8 cellular contexts compared by ENCODE assay signal in the genomic region with DNA sequence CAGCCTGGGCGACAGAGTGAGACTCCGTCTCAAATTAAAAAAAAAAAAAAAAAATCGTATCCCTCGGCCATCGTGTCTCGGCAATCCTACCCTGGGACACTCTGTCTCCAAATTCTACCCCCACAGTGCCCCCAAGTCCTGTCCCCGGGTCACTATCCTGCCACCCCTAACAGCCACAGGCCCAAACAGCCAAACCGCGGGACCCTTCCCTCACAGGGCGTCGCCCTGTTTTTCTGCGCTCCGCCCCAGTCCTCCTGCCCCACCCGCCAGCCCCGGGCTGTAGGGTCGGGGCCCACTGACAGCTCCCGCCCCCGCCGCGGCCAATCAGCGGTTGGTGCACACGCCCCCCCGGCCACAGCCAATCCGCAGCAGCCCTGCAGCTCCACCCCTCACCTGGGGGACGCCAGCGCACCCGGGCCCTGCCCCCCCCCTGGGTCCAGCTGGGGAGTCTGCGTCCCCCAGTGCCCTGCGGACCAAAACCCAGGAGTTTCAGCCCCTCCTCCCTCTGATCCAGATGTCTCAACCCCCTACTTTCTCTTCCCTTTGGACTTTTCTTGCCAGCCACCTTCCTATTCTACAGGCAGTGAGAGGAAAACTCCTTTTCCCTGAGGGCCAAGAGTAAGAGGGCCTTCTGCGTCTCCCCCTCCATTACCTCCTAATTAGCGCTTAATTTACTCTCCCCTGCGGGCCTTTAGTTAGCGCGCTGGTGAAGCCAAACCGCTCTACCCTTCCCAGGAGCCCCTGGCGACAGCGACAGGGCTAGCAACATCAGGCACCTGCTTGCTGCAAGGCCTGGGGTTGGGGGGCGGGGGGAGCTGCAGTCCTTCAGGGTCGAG. TPM values are rescaled to one million over a fixed set of nuclear protein-coding genes. Genes with fewer than 3 reads are reported as not detected.
DNase-seq lines count a peak whose midpoint lies in the region; ATAC-seq and TF ChIP-seq lines count a peak whose summit lies in the region.

No MANE protein-coding gene starts in this region.

- TF ChIP-seq CTCF in GM13977 (IDR thresholded peaks at IDR 0.05; ENCODE audit: extremely low read depth, insufficient read depth, missing control alignments) (no peak), OCI-LY7 (conservative IDR thresholded peaks at IDR 0.05; ENCODE audit: low read length) (no peak)

- H3K27ac Mint-ChIP-seq in natural killer cell treated with Interleukin-12 subunit alpha and Interleukin-12 subunit beta and Interleukin-15 and Interleukin-18, amount 100 ng/mL, for 72 hours: no peak overlapping the region

- peaks cover 24 to 28% of the 10 kb centered on the region in 2 donors for H3K4me1 Mint-ChIP-seq in natural killer cell treated with Interleukin-12 subunit alpha and Interleukin-12 subunit beta and Interleukin-15 and Interleukin-18, amount 100 ng/mL, for 72 hours (ENCODE audit: low read depth in 2 of 2)

- H2AFZ ChIP-seq in OCI-LY7 (ENCODE audit: low read length): peak overlapping the region; percentile 69; the same call in 1 of the 2 replicates

- H3K4me3 Mint-ChIP-seq in natural killer cell treated with Interleukin-12 subunit alpha and Interleukin-12 subunit beta and Interleukin-15 and Interleukin-18, amount 100 ng/mL, for 72 hours: peak overlapping the region; percentile 68

- H3K9me2 ChIP-seq in OCI-LY7 (ENCODE audit: insufficient read depth, low read length): no peaks in the 10 kb centered on the region

- no peaks in the 10 kb centered on the region for H3K9me3 ChIP-seq in OCI-LY7 (ENCODE audit: low read length)

- no peaks in the 10 kb centered on the region for H3K27me3 Mint-ChIP-seq in natural killer cell treated with Interleukin-12 subunit alpha and Interleukin-12 subunit beta and Interleukin-15 and Interleukin-18, amount 100 ng/mL, for 72 hours

- H4K20me1 ChIP-seq in OCI-LY7 (ENCODE audit: insufficient read depth, low read length): no peaks in the 10 kb centered on the region

- H3K4me3 ChIP-seq in OCI-LY7 (ENCODE audit: low read depth, low read length, poor library complexity, severe bottlenecking): peak overlapping the region; percentile 91

- H3K36me3 Mint-ChIP-seq in natural killer cell treated with Interleukin-12 subunit alpha and Interleukin-12 subunit beta and Interleukin-15 and Interleukin-18, amount 100 ng/mL, for 72 hours: no peaks in the 10 kb centered on the region

- intact Hi-C loops in OCI-LY7 (cut with micrococcal nuclease; ENCODE audit: unreplicated experiment): no loop called here

- CTCF ChIA-PET in OCI-LY7 (lab: Charles Lee; ENCODE audit: unreplicated experiment): interaction anchor here (0.6 to 1.1 kb wide), 3 partner anchors 17 to 73 kb away, joined by 3 to 7 read pairs (median 4); no protein-coding TSS in a partner anchor

- H3K4me2 ChIP-seq in OCI-LY7 (ENCODE audit: low read length): peak overlapping the region; percentile 77

- ATAC-seq in natural killer cell treated with Interleukin-12 subunit alpha and Interleukin-12 subunit beta and Interleukin-15 and Interleukin-18, amount 100 ng/mL, for 72 hours: peak; percentile 64 to 79
- no peak for ATAC-seq in HG02840 (IDR thresholded peaks at IDR 0.05; ENCODE audit: low FRiP score, unreplicated experiment)

- POLR2A ChIA-PET in OCI-LY7 (lab: Charles Lee): interaction anchor here (0.6 to 0.7 kb wide), 4 partner anchors 21 to 1213 kb away, joined by 3 to 8 read pairs (median 4); a partner anchor contains a TSS

- DNase-seq in GM13977 (ENCODE audit: low spot score): peak; percentile 96
- DNase-seq in HT-29 (ENCODE audit: low spot score): peak; percentile 61
- peak; percentile 91 for DNase-seq in OCI-LY7 (ENCODE audit: low spot score)
- peak; percentile 26 for DNase-seq in activated gamma-delta T cell (lab: John Stamatoyannopoulos, UW)
- peak; percentile 77 for DNase-seq in fibroblast of the conjunctiva (ENCODE audit: low read depth)
- DNase-seq in natural killer cell treated with Interleukin-12 subunit alpha and Interleukin-12 subunit beta and Interleukin-15 and Interleukin-18, amount 100 ng/mL, for 72 hours (ENCODE audit: low spot score): peak; percentile 76
- DNase-seq in superior temporal gyrus (ENCODE audit: extremely low spot score): peak; percentile 58

- H3K9me3 Mint-ChIP-seq in natural killer cell treated with Interleukin-12 subunit alpha and Interleukin-12 subunit beta and Interleukin-15 and Interleukin-18, amount 100 ng/mL, for 72 hours: no peaks in the 10 kb centered on the region

- peaks cover 12% of the 10 kb centered on the region; the same call in 1 of the 2 replicates for H3K79me2 ChIP-seq in OCI-LY7 (ENCODE audit: insufficient read depth, low read depth, low read length)

- H3K36me3 ChIP-seq in OCI-LY7 (ENCODE audit: insufficient read depth, low read length): peaks cover 6% of the 10 kb centered on the region; the same call in 1 of the 2 replicates

- in situ Hi-C loops in GM13977 (cut with MboI; ENCODE audit: low pct_unique_long_range_greater_than_20kb, low sequenced_read_pairs, unreplicated experiment): no loop called here

- no TSS peak for BruUV-seq in OCI-LY7 (replicated peaks; lab: Mats Ljungman, UMichigan)

- peaks cover 35% of the 10 kb centered on the region for H3K4me1 ChIP-seq in OCI-LY7 (ENCODE audit: insufficient read depth, low read length, poor library complexity, severe bottlenecking)

- H3K27ac ChIP-seq in OCI-LY7 (ENCODE audit: low read depth, low read length, poor library complexity, severe bottlenecking): peak overlapping the region; percentile 70

RNA-seq across cellular contexts. Expression of a gene that starts 1.5 kb away (rescaled TPM):
- total RNA-seq in HT-29 (2014; rRNA removed; shearing (Covaris generic)): 62.8 and 65.7 TPM in 2 replicates
- 44.5 and 47.2 TPM in 2 replicates for total RNA-seq in OCI-LY7 (2014; rRNA removed; shearing (Covaris generic))
- total RNA-seq in OCI-LY7 (2022): 35.9 and 53.0 TPM in 2 replicates
- 10 to 100 TPM; 31.7 to 40.4 TPM for total RNA-seq in natural killer cell treated with Interleukin-12 subunit alpha and Interleukin-12 subunit beta and Interleukin-15 and Interleukin-18, amount 100 ng/mL, for 72 hours

RNA-seq across cellular contexts. Expression of a gene that starts 24.0 kb away (rescaled TPM):
- not detected in 2 replicates for total RNA-seq in HT-29 (2014; rRNA removed; shearing (Covaris generic))
- total RNA-seq in OCI-LY7 (2014; rRNA removed; shearing (Covaris generic)): 4.5 and 4.9 TPM in 2 replicates
- 1.8 and 3.2 TPM in 2 replicates for total RNA-seq in OCI-LY7 (2022)
- total RNA-seq in natural killer cell treated with Interleukin-12 subunit alpha and Interleukin-12 subunit beta and Interleukin-15 and Interleukin-18, amount 100 ng/mL, for 72 hours: under 1 TPM in 1 of 2 donors, not detected in 1; 0.26 TPM

RNA-seq across cellular contexts. Expression of a gene that starts 56.1 kb away (rescaled TPM):
- total RNA-seq in HT-29 (2014; rRNA removed; shearing (Covaris generic)): 3.9 and 5.4 TPM in 2 replicates
- total RNA-seq in OCI-LY7 (2014; rRNA removed; shearing (Covaris generic)): 4.7 and 8.4 TPM in 2 replicates
- 8.1 and 8.8 TPM in 2 replicates for total RNA-seq in OCI-LY7 (2022)
- 1 to 10 TPM; 3.8 to 5.4 TPM for total RNA-seq in natural killer cell treated with Interleukin-12 subunit alpha and Interleukin-12 subunit beta and Interleukin-15 and Interleukin-18, amount 100 ng/mL, for 72 hours

RNA-seq across cellular contexts. Expression of a gene that starts 57.0 kb away (rescaled TPM):
- total RNA-seq in HT-29 (2014; rRNA removed; shearing (Covaris generic)): not detected in 2 replicates
- not detected in 2 replicates for total RNA-seq in OCI-LY7 (2014; rRNA removed; shearing (Covaris generic))
- not detected in 2 replicates for total RNA-seq in OCI-LY7 (2022)
- not detected for total RNA-seq in natural killer cell treated with Interleukin-12 subunit alpha and Interleukin-12 subunit beta and Interleukin-15 and Interleukin-18, amount 100 ng/mL, for 72 hours

RNA-seq across cellular contexts. Expression of a gene that starts 59.9 kb away (rescaled TPM):
- 4.6 and 6.3 TPM in 2 replicates for total RNA-seq in HT-29 (2014; rRNA removed; shearing (Covaris generic))
- total RNA-seq in OCI-LY7 (2014; rRNA removed; shearing (Covaris generic)): 0.03 and 0.08 TPM in 2 replicates
- not detected in 2 replicates for total RNA-seq in OCI-LY7 (2022)
- under 1 TPM in 1 of 2 donors, not detected in 1; 0.21 TPM for total RNA-seq in natural killer cell treated with Interleukin-12 subunit alpha and Interleukin-12 subunit beta and Interleukin-15 and Interleukin-18, amount 100 ng/mL, for 72 hours

Comparison
In these comparisons a context has a peak if more than half of its experiments do, and no peak if none do; other contexts are left out.
1. DNase-seq: peak in every context shown above with its lines; median percentile 96 in GM13977; 91 in OCI-LY7; 77 in fibroblast of the conjunctiva; 76 in natural killer cell treated with Interleukin-12 subunit alpha and Interleukin-12 subunit beta and Interleukin-15 and Interleukin-18, amount 100 ng/mL, for 72 hours; 61 in HT-29; 58 in superior temporal gyrus; 26 in activated gamma-delta T cell.